In the genomic region with DNA sequence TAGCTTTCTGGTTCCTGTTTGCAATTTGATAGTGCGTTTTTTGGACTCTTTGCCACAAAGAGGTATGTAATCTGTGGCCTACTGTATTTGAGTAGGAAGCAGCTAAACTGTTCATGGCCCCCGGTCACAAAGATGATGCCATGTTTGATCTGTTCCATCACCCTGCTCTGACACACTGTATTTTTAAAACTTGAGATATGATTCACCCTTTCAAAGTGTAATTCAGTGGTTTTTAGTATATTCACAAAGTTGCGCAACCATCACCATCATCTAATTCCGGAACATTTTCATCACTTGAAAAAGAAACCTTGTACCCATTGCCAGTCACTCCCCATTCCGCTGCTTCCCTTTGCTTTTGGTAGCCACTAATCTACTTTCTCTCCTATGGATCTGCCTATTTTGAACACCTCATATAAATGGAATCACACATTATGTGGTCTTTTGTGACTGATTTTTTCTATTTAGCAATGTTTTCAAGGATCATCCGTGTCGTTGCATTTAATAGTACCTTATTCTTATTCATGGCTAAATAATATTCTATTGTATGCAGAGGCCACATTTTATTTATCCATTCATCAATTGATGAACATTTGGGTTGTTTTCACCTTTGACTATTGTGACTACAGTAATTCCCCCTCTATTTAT, we compare ENCODE assay signal across 1 cellular context.
TF ChIP-seq lines count a peak whose summit lies in the region.

No MANE protein-coding gene starts in this region.

TF ChIP-seq in IMR-90, 13 proteins besides CTCF, POLR2A, EP300 and RAD21 (continued from another document):
- TF ChIP-seq USF2 (IDR thresholded peaks at IDR 0.05; ENCODE audit: low read depth, low read length) (no peak), BHLHE40 (IDR thresholded peaks at IDR 0.05; ENCODE audit: low read depth, low read length) (no peak)
